18 cellular contexts compared by ENCODE assay signal in the genomic region with DNA sequence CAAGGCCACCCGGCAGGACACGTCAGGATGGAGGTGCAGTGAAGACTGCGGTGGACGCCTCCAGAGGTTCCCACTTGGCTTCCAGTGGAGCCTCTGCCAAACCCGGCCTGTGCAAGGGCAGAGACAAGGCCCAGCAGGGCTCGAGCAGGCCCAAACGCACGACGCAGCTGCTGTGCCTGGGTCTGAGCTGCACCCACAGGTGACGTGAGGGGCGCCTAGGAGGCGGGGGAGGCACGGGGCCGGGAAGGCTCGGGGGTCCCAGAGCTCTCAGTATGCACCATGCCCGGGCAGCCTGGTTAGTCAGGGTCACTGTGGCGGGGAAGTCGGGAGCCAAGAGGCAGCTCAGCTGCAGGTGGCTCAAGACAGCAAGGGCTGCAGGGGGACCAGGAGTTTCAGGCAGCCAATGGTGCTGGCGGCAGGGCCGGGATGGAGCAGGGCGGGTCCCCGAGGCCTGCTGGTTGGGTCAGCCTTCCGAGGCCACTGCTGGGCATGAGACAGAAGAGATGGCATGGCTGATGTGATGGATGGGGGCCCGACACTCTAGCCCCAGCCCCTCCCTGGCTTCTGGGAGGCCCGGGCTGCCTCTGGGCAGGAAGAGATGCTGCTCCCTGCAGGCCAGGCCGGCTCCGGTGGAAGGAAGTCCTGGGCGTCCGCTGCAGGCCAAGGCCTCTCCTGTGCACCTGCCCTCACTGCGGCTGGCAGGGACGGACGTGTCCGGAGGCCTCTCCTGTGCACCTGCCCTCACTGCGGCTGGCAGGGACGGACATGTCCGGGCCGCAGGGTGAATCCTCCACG.
DNase-seq lines count a peak whose midpoint lies in the region; ATAC-seq and TF ChIP-seq lines count a peak whose summit lies in the region.
"Had no signal": no experiment of that assay in that cellular context is flagged by ENCODE, and none has a peak within 500 bp of the region (broad histone marks: within the 10 kb centered on the region; RNA-seq: fewer than 3 reads in every experiment).

No MANE protein-coding gene starts in this region.

- TF ChIP-seq CTCF in nephron (IDR thresholded peaks at IDR 0.05; ENCODE audit: unreplicated experiment in 3 of 3), result no peak

- no peak for ATAC-seq in Right ventricle myocardium inferior
- no peak for ATAC-seq in Right ventricle myocardium superior (ENCODE audit: poor library complexity)
- peak; percentile 31 for ATAC-seq in stimulated activated naive CD8-positive, alpha-beta T cell treated with anti-CD3 and anti-CD28 coated beads, Interleukin-15, amount 100 ng/mL, for 72 hours
- no peak for ATAC-seq in stimulated activated naive CD8-positive, alpha-beta T cell treated with anti-CD3 and anti-CD28 coated beads, Interleukin-15, Interleukin-2, amounts not matched to agents 100 U/mL and 50 U/mL, for 24 hours
- ATAC-seq in aorta (ENCODE audit: low FRiP score), result peak; percentile 20

- WGBS in aorta, 2 donors, result 87 to 88% methylated on average over 37 to 38 of the region's 38 CpGs

- H3K27me3 Mint-ChIP-seq in stimulated activated naive CD8-positive, alpha-beta T cell treated with anti-CD3 and anti-CD28 coated beads, Interleukin-15, amount 100 ng/mL, for 72 hours, result peaks cover 8% of the 10 kb centered on the region
- peaks cover 2% of the 10 kb centered on the region for H3K27me3 Mint-ChIP-seq in nephron (ENCODE audit: low read depth)

- no peaks in the 10 kb centered on the region for H3K4me1 Mint-ChIP-seq in stimulated activated naive CD8-positive, alpha-beta T cell treated with anti-CD3 and anti-CD28 coated beads, Interleukin-15, amount 100 ng/mL, for 72 hours
- peaks cover 4% of the 10 kb centered on the region for H3K4me1 Mint-ChIP-seq in nephron
- H3K4me1 Mint-ChIP-seq: CD4-positive, alpha-beta memory T cell; H9 had no signal

- no peaks in the 10 kb centered on the region for H3K4me1 ChIP-seq in aorta (ENCODE audit: control insufficient read depth in 1 of 2, insufficient read depth in 2 of 2, low read length in 2 of 2)
- H3K4me1 ChIP-seq: BE2C had no signal

- no peaks in the 10 kb centered on the region for H3K9me3 Mint-ChIP-seq in stimulated activated naive CD8-positive, alpha-beta T cell treated with anti-CD3 and anti-CD28 coated beads, Interleukin-15, amount 100 ng/mL, for 72 hours
- no peaks in the 10 kb centered on the region for H3K9me3 Mint-ChIP-seq in nephron
- H3K9me3 Mint-ChIP-seq: CD4-positive, alpha-beta memory T cell; H9 had no signal

- no peaks in the 10 kb centered on the region for H3K27me3 ChIP-seq in aorta (ENCODE audit: control insufficient read depth in 1 of 2, insufficient read depth in 2 of 2, low read length in 1 of 2)
- H3K27me3 ChIP-seq: BE2C; BLaER1 treated with 17β-estradiol and CSF1 and Interleukin-3, amounts not matched to agents 10 nM and 100 nM had no signal

- intact Hi-C loops in Right ventricle myocardium inferior (cut with DNase I) (no loop called here), Right ventricle myocardium superior (cut with DNase I) (no loop called here), aorta (cut with DNase I) (no loop called here)

- no peaks in the 10 kb centered on the region for H3K36me3 ChIP-seq in aorta (ENCODE audit: control insufficient read depth in 1 of 2, insufficient read depth in 2 of 2, low read length in 1 of 2)
- H3K36me3 ChIP-seq: BE2C; BLaER1 treated with 17β-estradiol and CSF1 and Interleukin-3, amounts not matched to agents 10 nM and 100 nM had no signal

- no peak overlapping the region for H3K4me3 ChIP-seq in aorta (ENCODE audit: low read length in 2 of 2)
- H3K4me3 ChIP-seq: BLaER1 treated with 17β-estradiol and CSF1 and Interleukin-3, amounts not matched to agents 10 nM and 100 nM had no signal

- DNase-seq in Right ventricle myocardium inferior (ENCODE audit: missing footprints) (peak; percentile 64), Right ventricle myocardium superior (no peak), aorta (no peak), dermis blood vessel endothelial cell (no peak)
- DNase-seq in stimulated activated naive CD8-positive, alpha-beta T cell treated with anti-CD3 and anti-CD28 coated beads, Interleukin-15, amount 100 ng/mL, for 72 hours, result no peak
- no peak for DNase-seq in stimulated activated naive CD8-positive, alpha-beta T cell treated with anti-CD3 and anti-CD28 coated beads, Interleukin-15, Interleukin-2, amounts not matched to agents 100 U/mL and 50 U/mL, for 24 hours
- no peak for DNase-seq in activated CD4-positive, alpha-beta T cell treated with anti-CD3 and anti-CD28 coated beads for 1 hour
- DNase-seq: BE2C; Calu3; CD4-positive, alpha-beta memory T cell; COR-L47; DMS153; DND-41; H9 had no signal

- no peak overlapping the region for H3K27ac ChIP-seq in aorta (ENCODE audit: low read depth in 1 of 2, low read length in 2 of 2)
- H3K27ac ChIP-seq: 22Rv1 had no signal

- no peak overlapping the region for H3K27ac Mint-ChIP-seq in stimulated activated naive CD8-positive, alpha-beta T cell treated with anti-CD3 and anti-CD28 coated beads, Interleukin-15, amount 100 ng/mL, for 72 hours
- peak overlapping the region in 2 of 3 experiments; percentile 34 to 44 for H3K27ac Mint-ChIP-seq in nephron
- H3K27ac Mint-ChIP-seq: CD4-positive, alpha-beta memory T cell had no signal

- no peak overlapping the region for H3K4me3 Mint-ChIP-seq in stimulated activated naive CD8-positive, alpha-beta T cell treated with anti-CD3 and anti-CD28 coated beads, Interleukin-15, amount 100 ng/mL, for 72 hours
- no peak overlapping the region for H3K4me3 Mint-ChIP-seq in nephron
- H3K4me3 Mint-ChIP-seq: CD14-positive monocyte; CD4-positive, alpha-beta memory T cell; H9 had no signal

- no peaks in the 10 kb centered on the region for H3K36me3 Mint-ChIP-seq in nephron (ENCODE audit: low read depth)
- H3K36me3 Mint-ChIP-seq: CD4-positive, alpha-beta memory T cell had no signal

- no peaks in the 10 kb centered on the region for H3K9me3 ChIP-seq in aorta (ENCODE audit: control insufficient read depth, low read length)
- H3K9me3 ChIP-seq: BE2C had no signal

Comparison
In these comparisons a context has a peak if more than half of its experiments do, and no peak if none do; other contexts are left out.
1. ATAC-seq: peak in stimulated activated naive CD8-positive, alpha-beta T cell treated with anti-CD3 and anti-CD28 coated beads, Interleukin-15, amount 100 ng/mL, for 72 hours (single experiment) and aorta (single experiment); none in Right ventricle myocardium inferior (single experiment), Right ventricle myocardium superior (single experiment) and stimulated activated naive CD8-positive, alpha-beta T cell treated with anti-CD3 and anti-CD28 coated beads, Interleukin-15, Interleukin-2, amounts not matched to agents 100 U/mL and 50 U/mL, for 24 hours (single experiment).
2. H3K27ac Mint-ChIP-seq: peak in nephron (2 of 3); none in stimulated activated naive CD8-positive, alpha-beta T cell treated with anti-CD3 and anti-CD28 coated beads, Interleukin-15, amount 100 ng/mL, for 72 hours (0 of 2).